1 cellular context compared by ENCODE assay signal in the genomic region with DNA sequence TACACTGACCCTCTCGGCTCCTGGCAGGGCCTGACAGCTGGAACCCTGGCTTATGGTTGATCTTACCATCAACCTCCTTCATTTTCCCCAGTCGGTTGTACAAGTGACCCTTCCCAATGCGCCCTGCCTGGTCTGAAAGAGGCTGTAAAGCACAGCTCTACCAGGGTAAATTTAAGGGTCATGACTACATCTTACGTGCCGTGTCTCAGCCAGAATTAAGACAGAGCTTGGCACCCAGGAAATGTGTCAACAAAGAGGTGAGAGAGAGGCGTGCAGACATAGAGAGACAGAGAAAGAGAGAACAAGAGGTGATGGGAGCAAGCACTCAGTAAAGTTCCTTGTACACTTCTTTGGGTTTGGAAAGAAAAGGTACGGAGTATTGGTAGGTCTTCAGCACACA.
TF ChIP-seq lines count a peak whose summit lies in the region.

No MANE protein-coding gene starts in this region.

TF ChIP-seq in H1, 55 proteins besides CTCF, POLR2A, EP300 and RAD21:
- TF ChIP-seq RBBP5 (IDR thresholded peaks at IDR 0.05; ENCODE audit: borderline replicate concordance, low read depth, low read length) (no peak), EZH2 (IDR thresholded peaks at IDR 0.05; ENCODE audit: low read depth, low read length, severe bottlenecking) (no peak), CREB1 (IDR thresholded peaks at IDR 0.05) (no peak), SP1 (IDR thresholded peaks at IDR 0.05; ENCODE audit: low read depth, low read length) (no peak), CBX5 (IDR thresholded peaks at IDR 0.05; ENCODE audit: low read depth, low read length) (no peak), RXRA (IDR thresholded peaks at IDR 0.05; ENCODE audit: insufficient read depth, low read depth, low read length) (no peak), TAF7 (optimal IDR thresholded peaks at IDR 0.05; ENCODE audit: borderline replicate concordance, low read depth, low read length) (no peak), ZNF274 (IDR thresholded peaks at IDR 0.05; ENCODE audit: borderline replicate concordance, extremely low read depth, low read length) (no peak), SP4 (IDR thresholded peaks at IDR 0.05; ENCODE audit: low read length) (no peak), NANOG (IDR thresholded peaks at IDR 0.05; ENCODE audit: insufficient read depth, low read depth, low read length, poor library complexity, severe bottlenecking) (no peak), GTF2F1 (IDR thresholded peaks at IDR 0.05; ENCODE audit: borderline replicate concordance, low read depth, low read length) (no peak), SAP30 (IDR thresholded peaks at IDR 0.05; ENCODE audit: insufficient read depth, insufficient replicate concordance, low read length) (no peak), JUN (IDR thresholded peaks at IDR 0.05; ENCODE audit: low read depth, low read length) (no peak), CHD1 (IDR thresholded peaks at IDR 0.05; ENCODE audit: low read depth, low read length) (no peak), BACH1 (IDR thresholded peaks at IDR 0.05; ENCODE audit: low read length) (no peak), POLR2AphosphoS5 (IDR thresholded peaks at IDR 0.05; ENCODE audit: low read depth, low read length) (no peak)
- TF ChIP-seq, protein P1, sequence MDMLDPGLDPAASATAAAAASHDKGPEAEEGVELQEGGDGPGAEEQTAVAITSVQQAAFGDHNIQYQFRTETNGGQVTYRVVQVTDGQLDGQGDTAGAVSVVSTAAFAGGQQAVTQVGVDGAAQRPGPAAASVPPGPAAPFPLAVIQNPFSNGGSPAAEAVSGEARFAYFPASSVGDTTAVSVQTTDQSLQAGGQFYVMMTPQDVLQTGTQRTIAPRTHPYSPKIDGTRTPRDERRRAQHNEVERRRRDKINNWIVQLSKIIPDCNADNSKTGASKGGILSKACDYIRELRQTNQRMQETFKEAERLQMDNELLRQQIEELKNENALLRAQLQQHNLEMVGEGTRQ (IDR thresholded peaks at IDR 0.05; ENCODE audit: low read length), result no peak
- TF ChIP-seq, protein P2, sequence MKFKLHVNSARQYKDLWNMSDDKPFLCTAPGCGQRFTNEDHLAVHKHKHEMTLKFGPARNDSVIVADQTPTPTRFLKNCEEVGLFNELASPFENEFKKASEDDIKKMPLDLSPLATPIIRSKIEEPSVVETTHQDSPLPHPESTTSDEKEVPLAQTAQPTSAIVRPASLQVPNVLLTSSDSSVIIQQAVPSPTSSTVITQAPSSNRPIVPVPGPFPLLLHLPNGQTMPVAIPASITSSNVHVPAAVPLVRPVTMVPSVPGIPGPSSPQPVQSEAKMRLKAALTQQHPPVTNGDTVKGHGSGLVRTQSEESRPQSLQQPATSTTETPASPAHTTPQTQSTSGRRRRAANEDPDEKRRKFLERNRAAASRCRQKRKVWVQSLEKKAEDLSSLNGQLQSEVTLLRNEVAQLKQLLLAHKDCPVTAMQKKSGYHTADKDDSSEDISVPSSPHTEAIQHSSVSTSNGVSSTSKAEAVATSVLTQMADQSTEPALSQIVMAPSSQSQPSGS (IDR thresholded peaks at IDR 0.05; ENCODE audit: low read length), result no peak
